ENCODE assay signal across 8 cellular contexts in genomic region chr7:114048386-114049235, GRCh38.
DNase-seq lines count a peak whose midpoint lies in the region; ATAC-seq and TF ChIP-seq lines count a peak whose summit lies in the region.

No MANE protein-coding gene starts in this region.

- ATAC-seq in GM19395 (IDR thresholded peaks at IDR 0.05; ENCODE audit: unreplicated experiment): no peak

- intact Hi-C loops in MCF 10A (cut with micrococcal nuclease): no loop called here

- BruUV-seq in MCF 10A (replicated peaks; lab: Mats Ljungman, UMichigan): no TSS peak

- no peaks in the 10 kb centered on the region for H3K9me3 Mint-ChIP-seq in activated naive CD4-positive, alpha-beta T cell treated with anti-CD3 and anti-CD28 coated beads, Interleukin-2, amount 50 U/mL, for 24 hours
- H3K9me3 Mint-ChIP-seq in MCF 10A (ENCODE audit: unreplicated experiment): no peaks in the 10 kb centered on the region
- no peaks in the 10 kb centered on the region for H3K9me3 Mint-ChIP-seq in nephron
- H3K9me3 Mint-ChIP-seq in glutamatergic neuron (ENCODE audit: unreplicated experiment): peaks cover 4% of the 10 kb centered on the region

- no peaks in the 10 kb centered on the region for H3K36me3 Mint-ChIP-seq in activated naive CD4-positive, alpha-beta T cell treated with anti-CD3 and anti-CD28 coated beads, Interleukin-2, amount 50 U/mL, for 24 hours
- H3K36me3 Mint-ChIP-seq in MCF 10A (ENCODE audit: insufficient read depth, unreplicated experiment) (no peaks in the 10 kb centered on the region), nephron (ENCODE audit: low read depth) (no peaks in the 10 kb centered on the region), glutamatergic neuron (ENCODE audit: unreplicated experiment) (no peaks in the 10 kb centered on the region)

- CTCF ChIA-PET in MCF 10A (lab: Yijun Ruan, JAX): interaction anchor here (0.6 kb wide), 1 partner anchor 441 kb away, joined by 3 read pairs; no protein-coding TSS in a partner anchor

- TF ChIP-seq CTCF in MCF 10A (IDR thresholded peaks at IDR 0.05; ENCODE audit: unreplicated experiment) (no peak), nephron (IDR thresholded peaks at IDR 0.05; ENCODE audit: unreplicated experiment in 3 of 3) (no peak), glutamatergic neuron (IDR thresholded peaks at IDR 0.05; ENCODE audit: partially characterized antibody, unreplicated experiment) (no peak)

- H3K4me1 Mint-ChIP-seq in activated naive CD4-positive, alpha-beta T cell treated with anti-CD3 and anti-CD28 coated beads, Interleukin-2, amount 50 U/mL, for 24 hours: peaks cover 12% of the 10 kb centered on the region
- H3K4me1 Mint-ChIP-seq in MCF 10A (ENCODE audit: insufficient read depth, unreplicated experiment) (peaks cover 9% of the 10 kb centered on the region), nephron (peaks cover 5% of the 10 kb centered on the region), glutamatergic neuron (ENCODE audit: low read depth, unreplicated experiment) (peaks cover 4% of the 10 kb centered on the region)

- H3K4me3 Mint-ChIP-seq in activated naive CD4-positive, alpha-beta T cell treated with anti-CD3 and anti-CD28 coated beads, Interleukin-2, amount 50 U/mL, for 24 hours: peak overlapping the region; percentile 77
- H3K4me3 Mint-ChIP-seq in MCF 10A (ENCODE audit: unreplicated experiment): peak overlapping the region; percentile 70
- H3K4me3 Mint-ChIP-seq in nephron: peak overlapping the region; percentile 26 to 52 (median 49)
- H3K4me3 Mint-ChIP-seq in glutamatergic neuron (ENCODE audit: unreplicated experiment): no peak overlapping the region

- H3K27me3 Mint-ChIP-seq in activated naive CD4-positive, alpha-beta T cell treated with anti-CD3 and anti-CD28 coated beads, Interleukin-2, amount 50 U/mL, for 24 hours: no peaks in the 10 kb centered on the region
- H3K27me3 Mint-ChIP-seq in MCF 10A (ENCODE audit: insufficient read depth, unreplicated experiment): no peaks in the 10 kb centered on the region
- H3K27me3 Mint-ChIP-seq in nephron (ENCODE audit: low read depth): no peaks in the 10 kb centered on the region
- no peaks in the 10 kb centered on the region for H3K27me3 Mint-ChIP-seq in glutamatergic neuron (ENCODE audit: unreplicated experiment)

- no peak overlapping the region for H3K27ac Mint-ChIP-seq in activated naive CD4-positive, alpha-beta T cell treated with anti-CD3 and anti-CD28 coated beads, Interleukin-2, amount 50 U/mL, for 24 hours
- H3K27ac Mint-ChIP-seq in MCF 10A (ENCODE audit: low read depth, unreplicated experiment) (no peak overlapping the region), nephron (peak overlapping the region in 2 of 3 experiments; percentile 23 to 67), glutamatergic neuron (ENCODE audit: unreplicated experiment) (no peak overlapping the region)

- DNase-seq in activated naive CD4-positive, alpha-beta T cell treated with anti-CD3 and anti-CD28 coated beads, Interleukin-2, amount 50 U/mL, for 16 hours: no peak
- DNase-seq in NCI-H69 (lab: John Stamatoyannopoulos, UW): peak; percentile 73
- peak; percentile 17 for DNase-seq in MCF 10A (ENCODE audit: unreplicated experiment)
- no peak for DNase-seq in stimulated activated CD4-positive, alpha-beta T cell treated with anti-CD3 and anti-CD28 coated beads, Interleukin-1b, Interleukin-23, amount 100 ng/mL, for 48 hours
- no peak for DNase-seq in glutamatergic neuron

- POLR2A ChIA-PET in MCF 10A (lab: Yijun Ruan, JAX): no interaction called here

Comparison
In these comparisons a context has a peak if more than half of its experiments do, and no peak if none do; other contexts are left out.
1. H3K27ac Mint-ChIP-seq: peak in nephron (2 of 3); none in activated naive CD4-positive, alpha-beta T cell treated with anti-CD3 and anti-CD28 coated beads, Interleukin-2, amount 50 U/mL, for 24 hours (single experiment), MCF 10A (single experiment) and glutamatergic neuron (single experiment).
2. DNase-seq: peak in NCI-H69 (single experiment) and MCF 10A (single experiment); none in activated naive CD4-positive, alpha-beta T cell treated with anti-CD3 and anti-CD28 coated beads, Interleukin-2, amount 50 U/mL, for 16 hours (single experiment), stimulated activated CD4-positive, alpha-beta T cell treated with anti-CD3 and anti-CD28 coated beads, Interleukin-1b, Interleukin-23, amount 100 ng/mL, for 48 hours (single experiment) and glutamatergic neuron (single experiment).